ENCODE assay signal across 21 cellular contexts in genomic region chr16:70632273-70632672, GRCh38. TPM values are rescaled to one million over a fixed set of nuclear protein-coding genes. Genes with fewer than 3 reads are reported as not detected.
"Had no signal": no experiment of that assay in that cellular context is flagged by ENCODE, and none has a peak within 500 bp of the region (broad histone marks: within the 10 kb centered on the region; RNA-seq: fewer than 3 reads in every experiment).

No MANE protein-coding gene starts in this region.

- H3K4me3 ChIP-seq: dorsolateral prefrontal cortex, lower lobe of right lung, smooth muscle cell, suprapubic skin, transverse colon, vagina had no signal

- H3K4me1 ChIP-seq: lower lobe of right lung, parathyroid adenoma, suprapubic skin, vagina had no signal

- H3K27ac ChIP-seq: dorsolateral prefrontal cortex, lower lobe of right lung, neutrophil, parathyroid adenoma, suprapubic skin, transverse colon, vagina had no signal

- H3K27me3 ChIP-seq: dorsolateral prefrontal cortex, neutrophil, suprapubic skin, transverse colon, vagina had no signal

- DNase-seq: dorsolateral prefrontal cortex; effector CD4-positive, alpha-beta T cell; head of caudate nucleus; left ventricle myocardium superior; lower lobe of right lung; naive thymus-derived CD8-positive, alpha-beta T cell; nephron progenitor cell; stimulated activated CD4-positive, alpha-beta T cell treated with anti-CD3 and anti-CD28 coated beads, Interleukin-12 subunit alpha, Interleukin-12 subunit beta, amount 100 ng/mL, for 4 hours; stimulated activated CD4-positive, alpha-beta T cell treated with anti-CD3 and anti-CD28 coated beads, Interleukin-1b, Interleukin-23, amount 100 ng/mL, for 48 hours; stimulated activated CD4-positive, alpha-beta T cell treated with anti-CD3 and anti-CD28 coated beads, Interleukin-4, amount 100 ng/mL, for 1 hour; stimulated activated CD8-positive, alpha-beta memory T cell treated with anti-CD3 and anti-CD28 coated beads, Interleukin-4, amount 100 ng/mL, for 48 hours; stimulated activated naive CD4-positive, alpha-beta T cell; stimulated activated naive CD8-positive, alpha-beta T cell treated with anti-CD3 and anti-CD28 coated beads, Interleukin-15, amount 100 ng/mL, for 72 hours; transverse colon had no signal

- H2AFZ ChIP-seq: parathyroid adenoma had no signal

- H3K4me1 Mint-ChIP-seq: naive thymus-derived CD8-positive, alpha-beta T cell; stimulated activated naive CD8-positive, alpha-beta T cell treated with anti-CD3 and anti-CD28 coated beads, Interleukin-15, amount 100 ng/mL, for 72 hours had no signal

- H3K27me3 Mint-ChIP-seq: stimulated activated naive CD8-positive, alpha-beta T cell treated with anti-CD3 and anti-CD28 coated beads, Interleukin-15, amount 100 ng/mL, for 72 hours had no signal

- H3K79me2 ChIP-seq: parathyroid adenoma had no signal

- ATAC-seq: left ventricle myocardium superior; lower lobe of right lung; naive thymus-derived CD8-positive, alpha-beta T cell; sciatic nerve; stimulated activated naive CD8-positive, alpha-beta T cell treated with anti-CD3 and anti-CD28 coated beads, Interleukin-15, amount 100 ng/mL, for 72 hours had no signal

- H3K4me2 ChIP-seq: smooth muscle cell had no signal

- H3K4me3 Mint-ChIP-seq: naive thymus-derived CD8-positive, alpha-beta T cell; nephron progenitor cell; stimulated activated naive CD8-positive, alpha-beta T cell treated with anti-CD3 and anti-CD28 coated beads, Interleukin-15, amount 100 ng/mL, for 72 hours had no signal

- H3K9me3 Mint-ChIP-seq: stimulated activated naive CD8-positive, alpha-beta T cell treated with anti-CD3 and anti-CD28 coated beads, Interleukin-15, amount 100 ng/mL, for 72 hours had no signal

- H3K27ac Mint-ChIP-seq: naive thymus-derived CD8-positive, alpha-beta T cell; nephron progenitor cell; progenitor cell of endocrine pancreas; stimulated activated naive CD8-positive, alpha-beta T cell treated with anti-CD3 and anti-CD28 coated beads, Interleukin-15, amount 100 ng/mL, for 72 hours had no signal

- H3K36me3 ChIP-seq: lower lobe of right lung, neutrophil, suprapubic skin, transverse colon, vagina had no signal

RNA-seq across cellular contexts. Expression of gene IL34, which starts 14.1 kb away (rescaled TPM):
- total RNA-seq: progenitor cell of endocrine pancreas, smooth muscle cell had no signal
- polyA plus RNA-seq: naive thymus-derived CD8-positive, alpha-beta T cell had no signal
